Comparison of ENCODE assay signal across 11 cellular contexts in the genomic region with DNA sequence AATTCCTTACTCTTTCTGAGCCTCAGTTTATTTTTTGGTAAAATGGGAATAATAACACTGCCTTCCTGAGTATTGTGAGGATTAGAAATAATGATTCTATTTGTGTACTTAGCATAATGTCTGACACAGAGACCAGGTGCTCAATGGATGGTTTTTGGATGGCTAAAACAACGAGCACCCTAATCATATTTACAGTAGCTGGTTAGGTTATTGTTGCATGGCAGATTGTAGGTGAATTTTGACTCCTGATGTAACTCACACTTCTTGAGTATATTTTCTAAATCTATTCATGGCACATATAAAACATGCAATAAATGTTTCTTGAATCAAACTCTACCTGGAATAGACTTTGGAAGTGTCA.
DNase-seq lines count a peak whose midpoint lies in the region; ATAC-seq and FAIRE-seq lines count a peak whose summit lies in the region.
"Had no signal": no experiment of that assay in that cellular context is flagged by ENCODE, and none has a peak within 500 bp of the region (broad histone marks: within the 10 kb centered on the region; RNA-seq: fewer than 3 reads in every experiment).

No MANE protein-coding gene starts in this region.

- FAIRE-seq in GM19239 (lab: Jason Lieb, UNC), result no peak

- no peaks in the 10 kb centered on the region for H3K36me3 Mint-ChIP-seq in activated T-cell treated with anti-CD3 and anti-CD28 coated beads, Interleukin-2, amount 50 U/mL, for 24 hours (ENCODE audit: low read depth)
- H3K36me3 Mint-ChIP-seq in effector memory CD8-positive, alpha-beta T cell (ENCODE audit: insufficient read depth), result no peaks in the 10 kb centered on the region

- peaks cover 41% of the 10 kb centered on the region for H3K4me1 Mint-ChIP-seq in activated T-cell treated with anti-CD3 and anti-CD28 coated beads, Interleukin-2, amount 50 U/mL, for 24 hours (ENCODE audit: low read depth)
- peaks cover 11 to 17% of the 10 kb centered on the region in 2 donors for H3K4me1 Mint-ChIP-seq in effector memory CD8-positive, alpha-beta T cell (ENCODE audit: low read depth in 2 of 2)

- H3K27ac Mint-ChIP-seq in activated T-cell treated with anti-CD3 and anti-CD28 coated beads, Interleukin-2, amount 50 U/mL, for 24 hours, result peak overlapping the region; percentile 82
- H3K27ac Mint-ChIP-seq in effector memory CD8-positive, alpha-beta T cell, result peak overlapping the region; percentile 30 to 98

- H3K9me3 Mint-ChIP-seq in activated T-cell treated with anti-CD3 and anti-CD28 coated beads, Interleukin-2, amount 50 U/mL, for 24 hours, result peaks cover 8% of the 10 kb centered on the region
- H3K9me3 Mint-ChIP-seq in effector memory CD8-positive, alpha-beta T cell, result no peaks in the 10 kb centered on the region

- H3K4me3 Mint-ChIP-seq in activated T-cell treated with anti-CD3 and anti-CD28 coated beads, Interleukin-2, amount 50 U/mL, for 24 hours, result no peak overlapping the region
- peak overlapping the region; percentile 71 to 94 for H3K4me3 Mint-ChIP-seq in effector memory CD8-positive, alpha-beta T cell

- DNase-seq in activated T-cell treated with anti-CD3 and anti-CD28 coated beads, Interleukin-2, amount 50 U/mL, for 24 hours, result no peak
- no peak for DNase-seq in activated T-cell treated with anti-CD3 and anti-CD28 coated beads, Interleukin-2, amount 50 U/mL, for 48 hours
- no peak for DNase-seq in effector memory CD8-positive, alpha-beta T cell
- no peak for DNase-seq in GM19239 (ENCODE audit: insufficient read length, low spot score)
- DNase-seq in NOMO-1 treated with DMSO at 0.1 percent for 48 hours (lab: John Stamatoyannopoulos, UW; ENCODE audit: unreplicated experiment), result no peak
- no peak for DNase-seq in EL
- DNase-seq: NCI-H2029, SHP77 treated with DMSO at 0.1 percent for 48 hours, stomach had no signal

- no peaks in the 10 kb centered on the region for H3K27me3 Mint-ChIP-seq in activated T-cell treated with anti-CD3 and anti-CD28 coated beads, Interleukin-2, amount 50 U/mL, for 24 hours
- H3K27me3 Mint-ChIP-seq in effector memory CD8-positive, alpha-beta T cell, result peaks cover 0 to 4% of the 10 kb centered on the region in 2 donors

- ATAC-seq in GM21737 (IDR thresholded peaks at IDR 0.05; ENCODE audit: unreplicated experiment) (peak; percentile 20), HG03354 (IDR thresholded peaks at IDR 0.05; ENCODE audit: poor library complexity, severe bottlenecking, unreplicated experiment) (peak; percentile 34)
- ATAC-seq in effector memory CD8-positive, alpha-beta T cell (replicated peaks), result no peak
